19 cellular contexts compared by ENCODE assay signal in genomic region chr7:58316-58715, GRCh38.
A peak's percentile ranks its signal among the peaks of the same experiment; 100 is the strongest.
DNase-seq lines count a peak whose midpoint lies in the region; ATAC-seq, FAIRE-seq and TF ChIP-seq lines count a peak whose summit lies in the region.
"Had no signal": no experiment of that assay in that cellular context is flagged by ENCODE, and none has a peak within 500 bp of the region (broad histone marks: within the 10 kb centered on the region; RNA-seq: fewer than 3 reads in every experiment).

No MANE protein-coding gene starts in this region.

- no peak for ATAC-seq in right lobe of liver
- no peak for ATAC-seq in left colon

- no peak overlapping the region for H3K9ac ChIP-seq in H1 (replicated peaks in 1 of 4; ENCODE audit: extremely low read depth in 1 of 4, low read depth in 3 of 4, low read length in 3 of 4)

- peak overlapping the region; percentile 45; the same call in 1 of the 2 replicates for H2BK12ac ChIP-seq in H1 (ENCODE audit: low read depth, low read length)

- H2AK5ac ChIP-seq in H1 (ENCODE audit: low read depth, low read length), result peak overlapping the region; percentile 19; the same call in 1 of the 2 replicates

- no peaks in the 10 kb centered on the region; a peak in 1 of 4 replicates for H3K9me3 ChIP-seq in H1 (ENCODE audit: insufficient read depth in 2 of 2, low read depth in 1 of 2, low read length in 1 of 2)
- no peaks in the 10 kb centered on the region for H3K9me3 ChIP-seq in right lobe of liver
- H3K9me3 ChIP-seq in spleen, result peaks cover 0 to 2% (median 0%) of the 10 kb centered on the region in 8 donors
- H3K9me3 ChIP-seq: BE2C had no signal

- H3K23ac ChIP-seq in H1 (ENCODE audit: insufficient read length), result no peak overlapping the region

- H2BK120ac ChIP-seq in H1 (replicated peaks; ENCODE audit: low read depth, low read length), result no peak overlapping the region

- TF ChIP-seq RAD21 in H1 (IDR thresholded peaks at IDR 0.05 in 1 of 2, conservative IDR thresholded peaks at IDR 0.05 in 1 of 2; ENCODE audit: low read depth in 2 of 2, low read length in 2 of 2), result no peak

- H3K56ac ChIP-seq in H1 (replicated peaks; ENCODE audit: insufficient read length, low read depth, low read length), result no peak overlapping the region

- H4K20me1 ChIP-seq in H1 (replicated peaks in 1 of 2; ENCODE audit: control insufficient read depth in 1 of 2, insufficient read depth in 2 of 2, low read length in 2 of 2), result no peaks in the 10 kb centered on the region

- H4K5ac ChIP-seq in H1 (ENCODE audit: insufficient read length, low read depth, low read length), result no peak overlapping the region

- H3K4me1 ChIP-seq in H1 (replicated peaks in 1 of 4; ENCODE audit: control insufficient read depth in 3 of 4, insufficient read depth in 4 of 4, low read length in 3 of 4), result peaks cover 0 to 17% (median 10%) of the 10 kb centered on the region in 4 experiments; a peak in 6 of 7 replicates
- no peaks in the 10 kb centered on the region for H3K4me1 ChIP-seq in right lobe of liver
- H3K4me1 ChIP-seq in spleen, result peaks cover 0 to 14% (median 3%) of the 10 kb centered on the region in 6 donors
- H3K4me1 ChIP-seq: BE2C had no signal

- CTCF ChIA-PET in H1 (lab: Charles Lee; ENCODE audit: partially characterized antibody), result interaction anchor here (0.5 to 4.4 kb wide), 12 partner anchors 10 to 208 kb away, joined by 3 to 26 read pairs (median 5); no protein-coding TSS in a partner anchor

- TF ChIP-seq EP300 in H1 (IDR thresholded peaks at IDR 0.05; ENCODE audit: borderline replicate concordance in 1 of 2, low read depth in 2 of 2, low read length in 2 of 2), result no peak

- peak overlapping the region; percentile 97 for H2BK15ac ChIP-seq in H1 (ENCODE audit: low read length)

- TF ChIP-seq POLR2A in H1 (IDR thresholded peaks at IDR 0.05; ENCODE audit: control extremely low read depth in 1 of 2, low read depth in 2 of 2, low read length in 2 of 2) (no peak), right lobe of liver (IDR thresholded peaks at IDR 0.05) (no peak), spleen (IDR thresholded peaks at IDR 0.05) (no peak)

- no peak overlapping the region for H2BK5ac ChIP-seq in H1 (ENCODE audit: low read depth, low read length)

- H3K4me3 ChIP-seq in H1 (ENCODE audit: extremely low read depth in 1 of 4, insufficient read depth in 2 of 4, low read depth in 3 of 4, low read length in 4 of 4), result no peak overlapping the region
- no peak overlapping the region for H3K4me3 ChIP-seq in right lobe of liver
- H3K4me3 ChIP-seq in spleen, result no peak overlapping the region

- H3K36me3 ChIP-seq in H1 (ENCODE audit: control insufficient read depth in 2 of 4, insufficient read depth in 4 of 4, low read length in 3 of 4) (no peaks in the 10 kb centered on the region), right lobe of liver (no peaks in the 10 kb centered on the region), spleen (no peaks in the 10 kb centered on the region)
- H3K36me3 ChIP-seq: BE2C had no signal

- H4K91ac ChIP-seq in H1 (replicated peaks; ENCODE audit: insufficient read length, low read length), result no peak overlapping the region

- H3K27ac ChIP-seq in H1 (ENCODE audit: low read depth, low read length) (no peak overlapping the region), right lobe of liver (no peak overlapping the region), spleen (no peak overlapping the region)
- H3K27ac ChIP-seq: C4-2B had no signal

- H3K27me3 ChIP-seq in H1 (replicated peaks in 1 of 4; ENCODE audit: control insufficient read depth in 3 of 4, extremely low read depth in 1 of 4, insufficient read depth in 3 of 4, low read length in 3 of 4) (no peaks in the 10 kb centered on the region), right lobe of liver (no peaks in the 10 kb centered on the region), spleen (replicated peaks in 1 of 7) (no peaks in the 10 kb centered on the region)
- H3K27me3 ChIP-seq: BE2C had no signal

- H2AFZ ChIP-seq in H1 (ENCODE audit: low read length), result no peak overlapping the region

- 89% methylated on average over 7 of the region's 7 CpGs; no CpG with 5 or more reads in 1 of the 2 experiments for WGBS in H1 (ENCODE audit: extremely low coverage in 1 of 2, insufficient coverage in 1 of 2, insufficient read length in 1 of 2, insufficient replicate concordance in 2 of 2, low coverage in 1 of 2, low lambda C conversion rate in 2 of 2, missing lambda C conversion rate in 1 of 2), 2 experiments
- 67% methylated on average over 2 of the region's 7 CpGs for WGBS in right lobe of liver (ENCODE audit: insufficient coverage, low coverage, low lambda C conversion rate, missing lambda C conversion rate)
- WGBS in spleen, 5 donors, result 84 to 91% (median 85%) methylated on average over 7 of the region's 7 CpGs

- no peak overlapping the region; the same call in 1 of the 2 replicates for H3K18ac ChIP-seq in H1 (ENCODE audit: extremely low read depth, low read length)

- POLR2A ChIA-PET in H1 (lab: Charles Lee; ENCODE audit: partially characterized antibody), result interaction anchor here (0.9 to 2.3 kb wide), 2 partner anchors 9 to 38 kb away, joined by 3 to 9 read pairs; no protein-coding TSS in a partner anchor

- H3K4me2 ChIP-seq in H1 (ENCODE audit: insufficient read depth in 1 of 2, low read depth in 2 of 2, low read length in 2 of 2), result no peak overlapping the region

- no peak for DNase-seq in H1 (ENCODE audit: low read depth in 1 of 2, low spot score in 2 of 2)
- DNase-seq in right lobe of liver, result peak in 2 of 3 donors; percentile 8 to 32
- peak; percentile 29 for DNase-seq in spleen
- DNase-seq in urothelium cell line (ENCODE audit: low spot score), result no peak
- no peak for DNase-seq in NCI-H526 treated with DMSO at 0.1 percent for 48 hours (lab: John Stamatoyannopoulos, UW)
- DNase-seq in left colon, result no peak
- DNase-seq in hypothalamus (lab: John Stamatoyannopoulos, UW), result no peak
- DNase-seq: BE2C; CD4-positive, alpha-beta memory T cell; DMS153; DMS79 treated with DMSO at 0.1 percent for 48 hours; EL; HCEC 1CT; HFFc6 had no signal

- H2BK20ac ChIP-seq in H1 (ENCODE audit: low read length), result no peak overlapping the region

- H3K23me2 ChIP-seq in H1 (ENCODE audit: low read depth, low read length), result no peaks in the 10 kb centered on the region; the same call in 1 of the 2 replicates

- no peak overlapping the region for H3K4ac ChIP-seq in H1 (replicated peaks; ENCODE audit: insufficient read length, low read depth, low read length)

- TF ChIP-seq CTCF in H1 (IDR thresholded peaks at IDR 0.05; ENCODE audit: control extremely low read depth in 1 of 3, insufficient read depth in 1 of 3, low read depth in 1 of 3, low read length in 3 of 3) (no peak), right lobe of liver (IDR thresholded peaks at IDR 0.05) (no peak), spleen (IDR thresholded peaks at IDR 0.05 in 8 of 11, conservative IDR thresholded peaks at IDR 0.05 in 3 of 11) (no peak)

- no peaks in the 10 kb centered on the region for H3K79me1 ChIP-seq in H1 (ENCODE audit: low read depth, low read length)

- H3K79me2 ChIP-seq in H1 (ENCODE audit: control insufficient read depth in 1 of 2, insufficient read depth in 2 of 2, low read length in 2 of 2), result no peaks in the 10 kb centered on the region

- no peak overlapping the region for H3K14ac ChIP-seq in H1 (ENCODE audit: insufficient read length)

- H4K8ac ChIP-seq in H1 (ENCODE audit: extremely low read depth, insufficient read depth, low read length), result no peak overlapping the region

- intact Hi-C loops in right lobe of liver (cut with DNase I) (no loop called here), spleen (cut with DNase I; ENCODE audit: low total_unique reads) (no loop called here), left colon (cut with DNase I, micrococcal nuclease) (no loop called here)

- FAIRE-seq in H1 (lab: Jason Lieb, UNC) (no peak), urothelium cell line (lab: Jason Lieb, UNC) (peak; percentile 90)
- FAIRE-seq: A204.1, D721Med, G401.6, GM12891 had no signal

TF ChIP-seq in H1, 55 proteins besides CTCF, POLR2A, EP300 and RAD21 (continues in another document):
- TF ChIP-seq BRCA1 (IDR thresholded peaks at IDR 0.05; ENCODE audit: low read depth, low read length) (no peak), TAF1 (IDR thresholded peaks at IDR 0.05; ENCODE audit: low read depth, low read length) (no peak), RBBP5 (IDR thresholded peaks at IDR 0.05; ENCODE audit: borderline replicate concordance, low read depth, low read length) (no peak)

Comparison
In these comparisons a context has a peak if more than half of its experiments do, and no peak if none do; other contexts are left out.
1. DNase-seq: peak in right lobe of liver (2 of 3) and spleen (single experiment); none in H1 (0 of 2), urothelium cell line (single experiment), NCI-H526 treated with DMSO at 0.1 percent for 48 hours (single experiment), left colon (0 of 2) and hypothalamus (0 of 51).